23 cellular contexts compared by ENCODE assay signal in the genomic region with DNA sequence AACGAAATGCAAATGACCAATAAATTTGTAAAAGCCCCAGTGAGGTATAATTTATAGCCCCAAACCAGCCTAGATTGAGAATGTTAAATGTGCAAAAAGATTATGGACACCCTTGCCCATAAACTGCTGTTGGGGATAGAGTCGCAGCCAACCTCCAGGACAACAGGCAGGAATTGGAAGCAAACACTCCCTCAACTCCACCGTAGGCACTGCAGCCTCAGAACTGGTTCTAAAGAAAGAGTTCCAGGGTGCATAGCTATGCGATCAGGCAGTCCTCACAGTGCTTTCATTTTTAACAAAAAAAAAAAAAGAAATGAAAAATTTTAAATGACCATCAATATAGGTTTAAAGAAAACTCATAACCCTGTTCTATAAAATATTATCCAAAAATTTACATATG.
"Had no signal": no experiment of that assay in that cellular context is flagged by ENCODE, and none has a peak within 500 bp of the region (broad histone marks: within the 10 kb centered on the region; RNA-seq: fewer than 3 reads in every experiment).

No MANE protein-coding gene starts in this region.

- H3K27ac ChIP-seq: SJSA1, SK-N-MC had no signal

- H3K27me3 ChIP-seq: SJSA1 had no signal

- ATAC-seq: HepG2 had no signal

- DNase-seq: IMR-90, Kasumi-1, KG1, MM.1S, NCI-H1092 treated with DMSO at 0.1 percent for 48 hours, NCI-H1436, NCI-H187, NCI-H2029, NCI-H2081 treated with DMSO at 0.1 percent for 48 hours, NCI-H2171, NCI-H226, NCI-H446, NCI-H510A, NCI-H524 treated with DMSO at 0.1 percent for 48 hours, NCI-H69, NCI-H774, Right ventricle myocardium superior, RPMI8226, SIG-M5 had no signal

- H3K36me3 ChIP-seq: SJSA1 had no signal

- H3K4me1 ChIP-seq: SJSA1 had no signal

- FAIRE-seq: HepG2, RCC 7860 had no signal

- H3K9me3 ChIP-seq: SJSA1 had no signal

- H3K4me3 ChIP-seq: SJSA1, SK-N-MC had no signal
